ENCODE assay signal across 12 cellular contexts in genomic region chr1:199084293-199084692, GRCh38.
DNase-seq lines count a peak whose midpoint lies in the region; ATAC-seq lines count a peak whose summit lies in the region.
"Had no signal": no experiment of that assay in that cellular context is flagged by ENCODE, and none has a peak within 500 bp of the region (broad histone marks: within the 10 kb centered on the region; RNA-seq: fewer than 3 reads in every experiment).

No MANE protein-coding gene starts in this region.

- H3K4ac ChIP-seq in mesendoderm (ENCODE audit: low read depth, low read length) = no peak overlapping the region

- H3K36me3 ChIP-seq in KOPT-K1 (ENCODE audit: insufficient read depth, low read length) (no peaks in the 10 kb centered on the region), mesendoderm (ENCODE audit: control insufficient read depth, insufficient read depth, low read length) (no peaks in the 10 kb centered on the region)
- H3K36me3 ChIP-seq: left lung, MG63 had no signal

- H3K79me2 ChIP-seq in mesendoderm (ENCODE audit: control insufficient read depth, insufficient read depth, low read length) = no peaks in the 10 kb centered on the region

- no peak overlapping the region for H2BK120ac ChIP-seq in mesendoderm (ENCODE audit: low read depth, low read length)

- WGBS in mesendoderm (ENCODE audit: extremely low coverage, insufficient coverage, low lambda C conversion rate) = no CpG with 5 or more reads among the region's 1 CpG

- no peak overlapping the region for H3K9ac ChIP-seq in mesendoderm (ENCODE audit: low read length)

- ATAC-seq in GM21423 (IDR thresholded peaks at IDR 0.05; ENCODE audit: unreplicated experiment) = no peak
- no peak for ATAC-seq in HG02610 (IDR thresholded peaks at IDR 0.05; ENCODE audit: unreplicated experiment)

- H3K56ac ChIP-seq in mesendoderm (ENCODE audit: low read length) = no peak overlapping the region

- H2AK5ac ChIP-seq in mesendoderm (ENCODE audit: low read length) = no peak overlapping the region

- H3K27me3 ChIP-seq in mesendoderm (ENCODE audit: insufficient read depth, low read length, poor library complexity) = no peaks in the 10 kb centered on the region
- H3K27me3 ChIP-seq: left lung, MG63 had no signal

- H3K9me3 ChIP-seq in KOPT-K1 (ENCODE audit: insufficient read depth, low read length, poor library complexity, severe bottlenecking) = no peaks in the 10 kb centered on the region
- H3K9me3 ChIP-seq: left lung, MG63 had no signal

- no peak overlapping the region for H3K4me3 ChIP-seq in mesendoderm (ENCODE audit: low read length)
- H3K4me3 ChIP-seq: left lung, MG63 had no signal

- DNase-seq in DMS 273 (lab: John Stamatoyannopoulos, UW; ENCODE audit: unreplicated experiment) = peak; percentile 51
- DNase-seq in mesendoderm = peak; percentile 13
- no peak for DNase-seq in COR-L47 (lab: John Stamatoyannopoulos, UW)
- no peak for DNase-seq in islet precursor cell
- DNase-seq: activated CD4-positive, alpha-beta T cell treated with anti-CD3 and anti-CD28 coated beads, Interleukin-2, amount 10 ng/mL, durations not matched to agents 24 days and 14 days; left lung; MG63; NCI-H446 treated with DMSO at 0.1 percent for 48 hours had no signal

- H3K27ac ChIP-seq in KOPT-K1 (ENCODE audit: low read depth, low read length, poor library complexity, severe bottlenecking) (peak overlapping the region; percentile 96), angular gyrus (ENCODE audit: low read depth, low read length) (peak overlapping the region; percentile 98), mesendoderm (ENCODE audit: low read depth, low read length) (no peak overlapping the region)
- H3K27ac ChIP-seq: left lung had no signal

- H3K4me2 ChIP-seq in mesendoderm (ENCODE audit: low read length) = no peak overlapping the region

- no peak overlapping the region for H4K5ac ChIP-seq in mesendoderm (ENCODE audit: low read length)

- H2BK15ac ChIP-seq in mesendoderm (replicated peaks; ENCODE audit: low read depth) = no peak overlapping the region

- H2BK5ac ChIP-seq in mesendoderm (ENCODE audit: low read length) = no peak overlapping the region

- H3K18ac ChIP-seq in mesendoderm (ENCODE audit: low read length) = no peak overlapping the region

- H3K23ac ChIP-seq in mesendoderm (ENCODE audit: low read length) = no peak overlapping the region

- H3K4me1 ChIP-seq in mesendoderm (ENCODE audit: control insufficient read depth, low read depth, low read length) = no peaks in the 10 kb centered on the region

- no peak overlapping the region for H4K8ac ChIP-seq in mesendoderm (ENCODE audit: low read depth, low read length)

- H3K79me1 ChIP-seq in mesendoderm (ENCODE audit: low read length) = no peaks in the 10 kb centered on the region

Comparison
In these comparisons a context has a peak if more than half of its experiments do, and no peak if none do; other contexts are left out.
1. DNase-seq: peak in DMS 273 (single experiment) and mesendoderm (single experiment); none in COR-L47 (single experiment) and islet precursor cell (single experiment).